ENCODE assay signal across 8 cellular contexts in genomic region chr13:52092087-52092486, GRCh38. TPM values are rescaled to one million over a fixed set of nuclear protein-coding genes. Genes with fewer than 3 reads are reported as not detected.
"Had no signal": no experiment of that assay in that cellular context is flagged by ENCODE, and none has a peak within 500 bp of the region (broad histone marks: within the 10 kb centered on the region; RNA-seq: fewer than 3 reads in every experiment).

No MANE protein-coding gene starts in this region.

- FAIRE-seq: GM12878, GM12891, GM12892, GM18507, GM19239 had no signal

- ATAC-seq: GM12878 had no signal

- DNase-seq: GDM1, GF-D8 had no signal

- H3K4me3 ChIP-seq: GM12878 had no signal

RNA-seq across cellular contexts. Expression of gene NEK5, which starts 36.8 kb away (rescaled TPM):
- total RNA-seq: G401, GM12878 had no signal
